Comparison of ENCODE assay signal across 1 cellular context in the genomic region with DNA sequence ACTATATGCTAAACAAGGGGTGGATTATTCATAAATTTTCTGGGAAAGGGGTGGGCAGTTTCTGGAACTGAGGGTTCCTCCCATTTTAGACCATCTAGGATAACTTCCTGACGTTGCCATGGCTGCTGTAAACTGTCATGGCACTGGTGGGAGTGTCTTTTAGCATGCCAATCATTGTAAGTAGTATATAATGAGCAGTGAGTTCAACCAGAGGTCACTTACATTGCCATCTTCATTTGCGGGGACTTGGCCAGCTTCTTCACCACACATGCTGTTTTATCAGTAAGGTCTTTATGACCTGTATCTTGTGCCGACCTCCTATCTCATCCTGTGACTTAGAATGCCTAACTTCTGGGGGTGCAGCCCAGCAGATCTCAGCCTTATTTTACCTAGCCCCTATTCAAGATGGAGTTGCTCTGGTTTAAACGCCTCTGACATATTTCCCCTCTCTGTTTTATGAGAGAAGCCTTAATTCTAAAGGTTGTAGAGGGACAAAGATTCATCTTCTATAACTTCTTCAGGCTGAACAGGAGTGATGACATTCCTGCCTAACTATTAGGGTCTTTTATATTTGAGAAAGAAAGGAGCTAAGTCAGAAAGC.
TF ChIP-seq lines count a peak whose summit lies in the region.

No MANE protein-coding gene starts in this region.

TF ChIP-seq in K562, 482 proteins besides CTCF, POLR2A, EP300 and RAD21 (continued from another document and continues in another):
- TF ChIP-seq, protein P1, sequence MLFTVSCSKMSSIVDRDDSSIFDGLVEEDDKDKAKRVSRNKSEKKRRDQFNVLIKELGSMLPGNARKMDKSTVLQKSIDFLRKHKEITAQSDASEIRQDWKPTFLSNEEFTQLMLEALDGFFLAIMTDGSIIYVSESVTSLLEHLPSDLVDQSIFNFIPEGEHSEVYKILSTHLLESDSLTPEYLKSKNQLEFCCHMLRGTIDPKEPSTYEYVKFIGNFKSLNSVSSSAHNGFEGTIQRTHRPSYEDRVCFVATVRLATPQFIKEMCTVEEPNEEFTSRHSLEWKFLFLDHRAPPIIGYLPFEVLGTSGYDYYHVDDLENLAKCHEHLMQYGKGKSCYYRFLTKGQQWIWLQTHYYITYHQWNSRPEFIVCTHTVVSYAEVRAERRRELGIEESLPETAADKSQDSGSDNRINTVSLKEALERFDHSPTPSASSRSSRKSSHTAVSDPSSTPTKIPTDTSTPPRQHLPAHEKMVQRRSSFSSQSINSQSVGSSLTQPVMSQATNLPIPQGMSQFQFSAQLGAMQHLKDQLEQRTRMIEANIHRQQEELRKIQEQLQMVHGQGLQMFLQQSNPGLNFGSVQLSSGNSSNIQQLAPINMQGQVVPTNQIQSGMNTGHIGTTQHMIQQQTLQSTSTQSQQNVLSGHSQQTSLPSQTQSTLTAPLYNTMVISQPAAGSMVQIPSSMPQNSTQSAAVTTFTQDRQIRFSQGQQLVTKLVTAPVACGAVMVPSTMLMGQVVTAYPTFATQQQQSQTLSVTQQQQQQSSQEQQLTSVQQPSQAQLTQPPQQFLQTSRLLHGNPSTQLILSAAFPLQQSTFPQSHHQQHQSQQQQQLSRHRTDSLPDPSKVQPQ (CRISPR knock-in tag; IDR thresholded peaks at IDR 0.05; ENCODE audit: borderline replicate concordance): no peak
- TF ChIP-seq KLF1 (tag; IDR thresholded peaks at IDR 0.05) (no peak), COPS2 (conservative IDR thresholded peaks at IDR 0.05) (no peak), PHF20 (IDR thresholded peaks at IDR 0.05; ENCODE audit: partially characterized antibody) (no peak), JUN (IDR thresholded peaks at IDR 0.05; ENCODE audit: borderline replicate concordance, low read depth, low read length) (no peak), JUN (CRISPR knock-in tag; IDR thresholded peaks at IDR 0.05; ENCODE audit: borderline replicate concordance) (no peak), NFE2 (IDR thresholded peaks at IDR 0.05; ENCODE audit: low read depth) (no peak), TBP (optimal IDR thresholded peaks at IDR 0.05; ENCODE audit: low read depth, low read length) (peak; percentile 23), TCFL5 (CRISPR knock-in tag; conservative IDR thresholded peaks at IDR 0.05) (0 out of 2 replicates have a peak, but pooled peaks have one; percentile 48), NONO (IDR thresholded peaks at IDR 0.05; ENCODE audit: low read depth in 2 of 2, low read length in 1 of 2) (no peak), STAT5A (IDR thresholded peaks at IDR 0.05; ENCODE audit: borderline replicate concordance, low read length) (peak; percentile 89), ZNF766 (CRISPR knock-in tag; conservative IDR thresholded peaks at IDR 0.05) (peak; percentile 95), SMAD4 (CRISPR knock-in tag; conservative IDR thresholded peaks at IDR 0.05) (peak; percentile 87), ZKSCAN8 (CRISPR knock-in tag; IDR thresholded peaks at IDR 0.05) (peak; percentile 88; the same call in 1 of the 2 replicates), TEAD4 (IDR thresholded peaks at IDR 0.05; ENCODE audit: low read length) (no peak), TEAD4 (CRISPR knock-in tag; IDR thresholded peaks at IDR 0.05; ENCODE audit: borderline replicate concordance) (no peak), ZFP36 (IDR thresholded peaks at IDR 0.05; ENCODE audit: low read depth, low read length, partially characterized antibody) (no peak), C11orf30 (IDR thresholded peaks at IDR 0.05; ENCODE audit: low read depth) (no peak), NR2C1 (IDR thresholded peaks at IDR 0.05) (peak; percentile 72), NR2C1 (tag; IDR thresholded peaks at IDR 0.05) (peak; percentile 90), BMI1 (IDR thresholded peaks at IDR 0.05; ENCODE audit: low read length) (peak; percentile 86), ATF7 (IDR thresholded peaks at IDR 0.05) (peak; percentile 43; the same call in 1 of the 2 replicates), ZNF23 (CRISPR knock-in tag; IDR thresholded peaks at IDR 0.05) (no peak), CBFA2T3 (IDR thresholded peaks at IDR 0.05) (peak; percentile 23; the same call in 1 of the 2 replicates), ZNF146 (CRISPR knock-in tag; IDR thresholded peaks at IDR 0.05; ENCODE audit: unreplicated experiment) (no peak), ZNF263 (CRISPR knock-in tag; IDR thresholded peaks at IDR 0.05; ENCODE audit: borderline replicate concordance) (no peak), ZNF644 (tag; IDR thresholded peaks at IDR 0.05; ENCODE audit: low read depth) (peak; percentile 98), ZC3H8 (IDR thresholded peaks at IDR 0.05) (no peak), NFYB (IDR thresholded peaks at IDR 0.05; ENCODE audit: extremely low read depth, insufficient read length) (peak; percentile 39), MYNN (IDR thresholded peaks at IDR 0.05) (0 out of 2 replicates have a peak, but pooled peaks have one; percentile 21), MYNN (CRISPR knock-in tag; IDR thresholded peaks at IDR 0.05) (no peak), YY1 (IDR thresholded peaks at IDR 0.05; ENCODE audit: borderline replicate concordance in 1 of 3, control insufficient read depth in 1 of 3, extremely low read depth in 1 of 3, insufficient read depth in 3 of 3, insufficient read length in 1 of 3, insufficient replicate concordance in 2 of 3, low read depth in 1 of 3, low read length in 2 of 3) (peak in 1 of 3 experiments; percentile 85), KLF6 (CRISPR knock-in tag; IDR thresholded peaks at IDR 0.05; ENCODE audit: borderline replicate concordance) (peak; percentile 93; the same call in 1 of the 2 replicates), POLR3G (IDR thresholded peaks at IDR 0.05; ENCODE audit: extremely low read depth, insufficient read length, insufficient replicate concordance) (no peak), GTF2E2 (tag; IDR thresholded peaks at IDR 0.05) (no peak), MEF2D (tag; conservative IDR thresholded peaks at IDR 0.05; ENCODE audit: low read depth) (peak; percentile 93), E2F3 (CRISPR knock-in tag; IDR thresholded peaks at IDR 0.05) (peak; percentile 74; the same call in 1 of the 2 replicates), ZNF408 (CRISPR knock-in tag; IDR thresholded peaks at IDR 0.05; ENCODE audit: low read depth) (no peak), TRIM28 (IDR thresholded peaks at IDR 0.05) (no peak), POLR3A (IDR thresholded peaks at IDR 0.05; ENCODE audit: borderline replicate concordance, extremely low read depth, insufficient read depth, insufficient read length) (no peak), RB1 (IDR thresholded peaks at IDR 0.05; ENCODE audit: low read depth) (no peak), MAFG (tag; conservative IDR thresholded peaks at IDR 0.05) (peak; percentile 38; the same call in 1 of the 2 replicates), ZNF507 (tag; conservative IDR thresholded peaks at IDR 0.05) (peak; percentile 32; the same call in 1 of the 2 replicates), ARID1B (IDR thresholded peaks at IDR 0.05) (peak; percentile 29; the same call in 1 of the 2 replicates), FOXA3 (CRISPR knock-in tag; conservative IDR thresholded peaks at IDR 0.05 in 1 of 2, IDR thresholded peaks at IDR 0.05 in 1 of 2) (no peak)
- TF ChIP-seq, protein P2, sequence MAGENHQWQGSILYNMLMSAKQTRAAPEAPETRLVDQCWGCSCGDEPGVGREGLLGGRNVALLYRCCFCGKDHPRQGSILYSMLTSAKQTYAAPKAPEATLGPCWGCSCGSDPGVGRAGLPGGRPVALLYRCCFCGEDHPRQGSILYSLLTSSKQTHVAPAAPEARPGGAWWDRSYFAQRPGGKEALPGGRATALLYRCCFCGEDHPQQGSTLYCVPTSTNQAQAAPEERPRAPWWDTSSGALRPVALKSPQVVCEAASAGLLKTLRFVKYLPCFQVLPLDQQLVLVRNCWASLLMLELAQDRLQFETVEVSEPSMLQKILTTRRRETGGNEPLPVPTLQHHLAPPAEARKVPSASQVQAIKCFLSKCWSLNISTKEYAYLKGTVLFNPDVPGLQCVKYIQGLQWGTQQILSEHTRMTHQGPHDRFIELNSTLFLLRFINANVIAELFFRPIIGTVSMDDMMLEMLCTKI (IDR thresholded peaks at IDR 0.05; ENCODE audit: partially characterized antibody): no peak
- TF ChIP-seq, protein P3, sequence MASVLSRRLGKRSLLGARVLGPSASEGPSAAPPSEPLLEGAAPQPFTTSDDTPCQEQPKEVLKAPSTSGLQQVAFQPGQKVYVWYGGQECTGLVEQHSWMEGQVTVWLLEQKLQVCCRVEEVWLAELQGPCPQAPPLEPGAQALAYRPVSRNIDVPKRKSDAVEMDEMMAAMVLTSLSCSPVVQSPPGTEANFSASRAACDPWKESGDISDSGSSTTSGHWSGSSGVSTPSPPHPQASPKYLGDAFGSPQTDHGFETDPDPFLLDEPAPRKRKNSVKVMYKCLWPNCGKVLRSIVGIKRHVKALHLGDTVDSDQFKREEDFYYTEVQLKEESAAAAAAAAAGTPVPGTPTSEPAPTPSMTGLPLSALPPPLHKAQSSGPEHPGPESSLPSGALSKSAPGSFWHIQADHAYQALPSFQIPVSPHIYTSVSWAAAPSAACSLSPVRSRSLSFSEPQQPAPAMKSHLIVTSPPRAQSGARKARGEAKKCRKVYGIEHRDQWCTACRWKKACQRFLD (CRISPR knock-in tag; IDR thresholded peaks at IDR 0.05): peak; percentile 98
- TF ChIP-seq, protein P4, sequence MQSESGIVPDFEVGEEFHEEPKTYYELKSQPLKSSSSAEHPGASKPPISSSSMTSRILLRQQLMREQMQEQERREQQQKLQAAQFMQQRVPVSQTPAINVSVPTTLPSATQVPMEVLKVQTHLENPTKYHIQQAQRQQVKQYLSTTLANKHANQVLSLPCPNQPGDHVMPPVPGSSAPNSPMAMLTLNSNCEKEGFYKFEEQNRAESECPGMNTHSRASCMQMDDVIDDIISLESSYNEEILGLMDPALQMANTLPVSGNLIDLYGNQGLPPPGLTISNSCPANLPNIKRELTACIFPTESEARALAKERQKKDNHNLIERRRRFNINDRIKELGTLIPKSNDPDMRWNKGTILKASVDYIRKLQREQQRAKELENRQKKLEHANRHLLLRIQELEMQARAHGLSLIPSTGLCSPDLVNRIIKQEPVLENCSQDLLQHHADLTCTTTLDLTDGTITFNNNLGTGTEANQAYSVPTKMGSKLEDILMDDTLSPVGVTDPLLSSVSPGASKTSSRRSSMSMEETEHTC (IDR thresholded peaks at IDR 0.05): no peak
- TF ChIP-seq, protein P5, sequence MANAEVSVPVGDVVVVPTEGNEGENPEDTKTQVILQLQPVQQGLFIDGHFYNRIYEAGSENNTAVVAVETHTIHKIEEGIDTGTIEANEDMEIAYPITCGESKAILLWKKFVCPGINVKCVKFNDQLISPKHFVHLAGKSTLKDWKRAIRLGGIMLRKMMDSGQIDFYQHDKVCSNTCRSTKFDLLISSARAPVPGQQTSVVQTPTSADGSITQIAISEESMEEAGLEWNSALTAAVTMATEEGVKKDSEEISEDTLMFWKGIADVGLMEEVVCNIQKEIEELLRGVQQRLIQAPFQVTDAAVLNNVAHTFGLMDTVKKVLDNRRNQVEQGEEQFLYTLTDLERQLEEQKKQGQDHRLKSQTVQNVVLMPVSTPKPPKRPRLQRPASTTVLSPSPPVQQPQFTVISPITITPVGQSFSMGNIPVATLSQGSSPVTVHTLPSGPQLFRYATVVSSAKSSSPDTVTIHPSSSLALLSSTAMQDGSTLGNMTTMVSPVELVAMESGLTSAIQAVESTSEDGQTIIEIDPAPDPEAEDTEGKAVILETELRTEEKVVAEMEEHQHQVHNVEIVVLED (CRISPR knock-in tag; IDR thresholded peaks at IDR 0.05): peak; percentile 67; the same call in 1 of the 2 replicates
- TF ChIP-seq, protein P6, sequence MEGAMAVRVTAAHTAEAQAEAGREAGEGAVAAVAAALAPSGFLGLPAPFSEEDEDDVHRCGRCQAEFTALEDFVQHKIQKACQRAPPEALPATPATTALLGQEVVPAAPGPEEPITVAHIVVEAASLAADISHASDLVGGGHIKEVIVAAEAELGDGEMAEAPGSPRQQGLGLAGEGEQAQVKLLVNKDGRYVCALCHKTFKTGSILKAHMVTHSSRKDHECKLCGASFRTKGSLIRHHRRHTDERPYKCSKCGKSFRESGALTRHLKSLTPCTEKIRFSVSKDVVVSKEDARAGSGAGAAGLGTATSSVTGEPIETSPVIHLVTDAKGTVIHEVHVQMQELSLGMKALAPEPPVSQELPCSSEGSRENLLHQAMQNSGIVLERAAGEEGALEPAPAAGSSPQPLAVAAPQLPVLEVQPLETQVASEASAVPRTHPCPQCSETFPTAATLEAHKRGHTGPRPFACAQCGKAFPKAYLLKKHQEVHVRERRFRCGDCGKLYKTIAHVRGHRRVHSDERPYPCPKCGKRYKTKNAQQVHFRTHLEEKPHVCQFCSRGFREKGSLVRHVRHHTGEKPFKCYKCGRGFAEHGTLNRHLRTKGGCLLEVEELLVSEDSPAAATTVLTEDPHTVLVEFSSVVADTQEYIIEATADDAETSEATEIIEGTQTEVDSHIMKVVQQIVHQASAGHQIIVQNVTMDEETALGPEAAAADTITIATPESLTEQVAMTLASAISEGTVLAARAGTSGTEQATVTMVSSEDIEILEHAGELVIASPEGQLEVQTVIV (CRISPR knock-in tag; IDR thresholded peaks at IDR 0.05; ENCODE audit: borderline replicate concordance): peak; percentile 68; the same call in 1 of the 2 replicates
- TF ChIP-seq, protein P7, sequence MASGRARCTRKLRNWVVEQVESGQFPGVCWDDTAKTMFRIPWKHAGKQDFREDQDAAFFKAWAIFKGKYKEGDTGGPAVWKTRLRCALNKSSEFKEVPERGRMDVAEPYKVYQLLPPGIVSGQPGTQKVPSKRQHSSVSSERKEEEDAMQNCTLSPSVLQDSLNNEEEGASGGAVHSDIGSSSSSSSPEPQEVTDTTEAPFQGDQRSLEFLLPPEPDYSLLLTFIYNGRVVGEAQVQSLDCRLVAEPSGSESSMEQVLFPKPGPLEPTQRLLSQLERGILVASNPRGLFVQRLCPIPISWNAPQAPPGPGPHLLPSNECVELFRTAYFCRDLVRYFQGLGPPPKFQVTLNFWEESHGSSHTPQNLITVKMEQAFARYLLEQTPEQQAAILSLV (tag; IDR thresholded peaks at IDR 0.05): peak; percentile 89
- TF ChIP-seq, protein P8, sequence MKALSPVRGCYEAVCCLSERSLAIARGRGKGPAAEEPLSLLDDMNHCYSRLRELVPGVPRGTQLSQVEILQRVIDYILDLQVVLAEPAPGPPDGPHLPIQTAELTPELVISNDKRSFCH (CRISPR knock-in tag; IDR thresholded peaks at IDR 0.05): no peak
- TF ChIP-seq, protein P8 (tag; IDR thresholded peaks at IDR 0.05): peak; percentile 98
- TF ChIP-seq, protein P9, sequence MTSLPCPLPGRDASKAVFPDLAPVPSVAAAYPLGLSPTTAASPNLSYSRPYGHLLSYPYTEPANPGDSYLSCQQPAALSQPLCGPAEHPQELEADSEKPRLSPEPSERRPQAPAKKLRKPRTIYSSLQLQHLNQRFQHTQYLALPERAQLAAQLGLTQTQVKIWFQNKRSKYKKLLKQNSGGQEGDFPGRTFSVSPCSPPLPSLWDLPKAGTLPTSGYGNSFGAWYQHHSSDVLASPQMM (CRISPR knock-in tag; IDR thresholded peaks at IDR 0.05): no peak
- TF ChIP-seq, protein P10, sequence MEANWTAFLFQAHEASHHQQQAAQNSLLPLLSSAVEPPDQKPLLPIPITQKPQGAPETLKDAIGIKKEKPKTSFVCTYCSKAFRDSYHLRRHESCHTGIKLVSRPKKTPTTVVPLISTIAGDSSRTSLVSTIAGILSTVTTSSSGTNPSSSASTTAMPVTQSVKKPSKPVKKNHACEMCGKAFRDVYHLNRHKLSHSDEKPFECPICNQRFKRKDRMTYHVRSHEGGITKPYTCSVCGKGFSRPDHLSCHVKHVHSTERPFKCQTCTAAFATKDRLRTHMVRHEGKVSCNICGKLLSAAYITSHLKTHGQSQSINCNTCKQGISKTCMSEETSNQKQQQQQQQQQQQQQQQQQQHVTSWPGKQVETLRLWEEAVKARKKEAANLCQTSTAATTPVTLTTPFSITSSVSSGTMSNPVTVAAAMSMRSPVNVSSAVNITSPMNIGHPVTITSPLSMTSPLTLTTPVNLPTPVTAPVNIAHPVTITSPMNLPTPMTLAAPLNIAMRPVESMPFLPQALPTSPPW (CRISPR knock-in tag; IDR thresholded peaks at IDR 0.05): peak; percentile 47
